Comparison of ENCODE assay signal across 1 cellular context in the genomic region with DNA sequence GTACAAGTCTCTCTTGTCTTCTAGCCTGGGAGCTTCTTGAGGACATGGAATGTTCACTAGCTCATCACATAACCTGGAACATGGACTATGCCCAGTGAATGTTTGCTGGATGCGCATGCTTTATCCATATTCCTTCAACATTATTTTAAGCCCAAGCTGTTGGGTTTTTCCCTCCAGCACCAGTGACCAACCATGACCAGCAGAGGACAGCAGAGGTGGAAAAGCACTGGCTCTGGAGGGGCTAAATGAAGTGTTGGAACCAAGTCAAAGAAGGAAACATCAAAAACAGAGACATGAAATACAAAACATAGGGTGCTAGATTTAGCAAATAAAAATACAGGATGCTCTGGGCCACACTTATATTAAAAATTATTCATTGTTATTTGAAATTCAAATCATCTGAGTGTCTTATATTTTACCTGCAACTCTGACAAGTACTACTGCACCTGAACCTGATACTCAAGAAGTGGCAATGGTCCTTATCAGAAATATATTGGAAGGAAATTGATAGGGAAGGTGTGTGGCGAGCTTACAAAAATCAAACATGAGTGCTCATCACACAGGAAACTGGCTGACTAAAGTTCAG.
TF ChIP-seq lines count a peak whose summit lies in the region.

No MANE protein-coding gene starts in this region.

TF ChIP-seq in IMR-90, 13 proteins besides CTCF, POLR2A, EP300 and RAD21 (continued from another document):
- TF ChIP-seq, protein P1, sequence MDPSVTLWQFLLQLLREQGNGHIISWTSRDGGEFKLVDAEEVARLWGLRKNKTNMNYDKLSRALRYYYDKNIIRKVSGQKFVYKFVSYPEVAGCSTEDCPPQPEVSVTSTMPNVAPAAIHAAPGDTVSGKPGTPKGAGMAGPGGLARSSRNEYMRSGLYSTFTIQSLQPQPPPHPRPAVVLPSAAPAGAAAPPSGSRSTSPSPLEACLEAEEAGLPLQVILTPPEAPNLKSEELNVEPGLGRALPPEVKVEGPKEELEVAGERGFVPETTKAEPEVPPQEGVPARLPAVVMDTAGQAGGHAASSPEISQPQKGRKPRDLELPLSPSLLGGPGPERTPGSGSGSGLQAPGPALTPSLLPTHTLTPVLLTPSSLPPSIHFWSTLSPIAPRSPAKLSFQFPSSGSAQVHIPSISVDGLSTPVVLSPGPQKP (IDR thresholded peaks at IDR 0.05; ENCODE audit: borderline replicate concordance, low read depth, low read length), result no peak
- TF ChIP-seq SMC3 (IDR thresholded peaks at IDR 0.05; ENCODE audit: low read depth, low read length), result peak; percentile 65
- no peak for TF ChIP-seq MAFK (IDR thresholded peaks at IDR 0.05; ENCODE audit: low read depth, low read length)
- TF ChIP-seq CEBPB (IDR thresholded peaks at IDR 0.05; ENCODE audit: low read depth, low read length), result no peak
- no peak for TF ChIP-seq CHD1 (IDR thresholded peaks at IDR 0.05; ENCODE audit: low read depth, low read length)
